ENCODE assay signal across 17 cellular contexts in genomic region chr9:127095416-127095815, GRCh38. TPM values are rescaled to one million over a fixed set of nuclear protein-coding genes. Genes with fewer than 3 reads are reported as not detected.
"Had no signal": no experiment of that assay in that cellular context is flagged by ENCODE, and none has a peak within 500 bp of the region (broad histone marks: within the 10 kb centered on the region; RNA-seq: fewer than 3 reads in every experiment).

No MANE protein-coding gene starts in this region.

- H3K9ac ChIP-seq: neural progenitor cell had no signal

- H3K27ac ChIP-seq: adrenal gland, left lung, neural progenitor cell, pancreas, SJCRH30, transverse colon had no signal

- ATAC-seq: activated CD4-positive, alpha-beta T cell treated with anti-CD3 and anti-CD28 coated beads for 36 hours; left lung had no signal

- H3K4me3 ChIP-seq: adrenal gland, left lung, neural progenitor cell, pancreas, SJCRH30, transverse colon had no signal

- DNase-seq: activated CD4-positive, alpha-beta memory T cell treated with anti-CD3 and anti-CD28 coated beads, Interleukin-2, amount 10 ng/mL, durations not matched to agents 7 days and 5 days; activated CD4-positive, alpha-beta T cell treated with anti-CD3 and anti-CD28 coated beads for 36 hours; activated CD8-positive, alpha-beta memory T cell treated with anti-CD3 and anti-CD28 coated beads, Interleukin-2, amount 50 U/mL, for 48 hours; activated naive CD4-positive, alpha-beta T cell treated with Interleukin-2 at 50 U/mL for 16 hours; erythroblast; left lung; mesenchymal stem cell; pancreas; SJCRH30; stimulated activated CD4-positive, alpha-beta T cell treated with anti-CD3 and anti-CD28 coated beads, Interleukin-4, amount 100 ng/mL, for 4 hours; T1000; transverse colon had no signal

- H3K4me1 Mint-ChIP-seq: activated CD4-positive, alpha-beta memory T cell treated with anti-CD3 and anti-CD28 coated beads, Interleukin-2, amount 10 ng/mL, durations not matched to agents 7 days and 5 days; activated CD4-positive, alpha-beta T cell treated with anti-CD3 and anti-CD28 coated beads for 36 hours; neural progenitor cell had no signal

- H3K9me3 ChIP-seq: adrenal gland, left lung, pancreas, SJCRH30, transverse colon had no signal

- H3K27me3 ChIP-seq: adrenal gland, left lung, neural progenitor cell, pancreas, SJCRH30, transverse colon had no signal

- H3K4me1 ChIP-seq: left lung, neural progenitor cell, pancreas, SJCRH30 had no signal

- H3K27ac Mint-ChIP-seq: activated CD4-positive, alpha-beta memory T cell treated with anti-CD3 and anti-CD28 coated beads, Interleukin-2, amount 10 ng/mL, durations not matched to agents 7 days and 5 days; activated CD4-positive, alpha-beta T cell treated with anti-CD3 and anti-CD28 coated beads for 36 hours; activated T-helper 1 cell treated with anti-CD3 and anti-CD28 coated beads, Interleukin-12 subunit alpha, Interleukin-12 subunit beta, Interleukin-2, Interleukin-4 antibody, amounts not matched to agents 30 ng/mL and 10 ng/mL and 1 ng/mL, durations not matched to agents 14 hours and 24 hours and 36 hours; dendritic cell treated with granulocyte-macrophage colony-stimulating factor and Interleukin-4, amounts not matched to agents 40 ng/mL and 50 ng/mL, for 4 days; neural progenitor cell had no signal

- H3K36me3 ChIP-seq: adrenal gland, neural progenitor cell, pancreas, transverse colon had no signal

- H3K27me3 Mint-ChIP-seq: activated CD4-positive, alpha-beta memory T cell treated with anti-CD3 and anti-CD28 coated beads, Interleukin-2, amount 10 ng/mL, durations not matched to agents 7 days and 5 days; activated CD4-positive, alpha-beta T cell treated with anti-CD3 and anti-CD28 coated beads for 36 hours; central memory CD8-positive, alpha-beta T cell had no signal

- H3K9me3 Mint-ChIP-seq: activated CD4-positive, alpha-beta memory T cell treated with anti-CD3 and anti-CD28 coated beads, Interleukin-2, amount 10 ng/mL, durations not matched to agents 7 days and 5 days; activated T-helper 1 cell treated with anti-CD3 and anti-CD28 coated beads, Interleukin-12 subunit alpha, Interleukin-12 subunit beta, Interleukin-2, Interleukin-4 antibody, amounts not matched to agents 30 ng/mL and 10 ng/mL and 1 ng/mL, durations not matched to agents 14 hours and 24 hours and 36 hours; central memory CD8-positive, alpha-beta T cell; dendritic cell treated with granulocyte-macrophage colony-stimulating factor and Interleukin-4, amounts not matched to agents 40 ng/mL and 50 ng/mL, for 4 days; neural progenitor cell had no signal

- H3K4me3 Mint-ChIP-seq: activated CD4-positive, alpha-beta memory T cell treated with anti-CD3 and anti-CD28 coated beads, Interleukin-2, amount 10 ng/mL, durations not matched to agents 7 days and 5 days; activated CD4-positive, alpha-beta T cell treated with anti-CD3 and anti-CD28 coated beads for 36 hours; activated T-helper 1 cell treated with anti-CD3 and anti-CD28 coated beads, Interleukin-12 subunit alpha, Interleukin-12 subunit beta, Interleukin-2, Interleukin-4 antibody, amounts not matched to agents 30 ng/mL and 10 ng/mL and 1 ng/mL, durations not matched to agents 14 hours and 24 hours and 36 hours; central memory CD8-positive, alpha-beta T cell; dendritic cell treated with granulocyte-macrophage colony-stimulating factor and Interleukin-4, amounts not matched to agents 40 ng/mL and 50 ng/mL, for 4 days; neural progenitor cell had no signal

RNA-seq across cellular contexts. Expression of gene ANGPTL2, which starts 27.0 kb away (rescaled TPM):
- total RNA-seq: activated CD4-positive, alpha-beta T cell treated with anti-CD3 and anti-CD28 coated beads for 36 hours; activated T-helper 1 cell treated with anti-CD3 and anti-CD28 coated beads, Interleukin-12 subunit alpha, Interleukin-12 subunit beta, Interleukin-2, Interleukin-4 antibody, amounts not matched to agents 30 ng/mL and 10 ng/mL and 1 ng/mL, durations not matched to agents 14 hours and 24 hours and 36 hours had no signal
